19 cellular contexts compared by ENCODE assay signal in genomic region chr2:118670281-118670680, GRCh38.
DNase-seq lines count a peak whose midpoint lies in the region; ATAC-seq and TF ChIP-seq lines count a peak whose summit lies in the region.
"Had no signal": no experiment of that assay in that cellular context is flagged by ENCODE, and none has a peak within 500 bp of the region (broad histone marks: within the 10 kb centered on the region; RNA-seq: fewer than 3 reads in every experiment).

No MANE protein-coding gene starts in this region.

- 56% methylated on average over 2 of the region's 2 CpGs for WGBS in esophagus muscularis mucosa
- 73 to 78% methylated on average over 2 of the region's 2 CpGs for WGBS in body of pancreas, 2 donors

- intact Hi-C loops in activated CD4-positive, alpha-beta T cell treated with anti-CD3 and anti-CD28 coated beads, Interleukin-2, amount 10 ng/mL, durations not matched to agents 24 days and 14 days (cut with micrococcal nuclease), result no loop called here
- intact Hi-C loops in esophagus muscularis mucosa (cut with DNase I), result no loop called here
- intact Hi-C loops in body of pancreas (cut with DNase I), result no loop called here

- no peaks in the 10 kb centered on the region for H3K36me3 Mint-ChIP-seq in activated CD4-positive, alpha-beta T cell treated with anti-CD3 and anti-CD28 coated beads, Interleukin-2, amount 10 ng/mL, durations not matched to agents 24 days and 14 days (ENCODE audit: low read depth)
- no peaks in the 10 kb centered on the region for H3K36me3 Mint-ChIP-seq in mesothelial cell of epicardium
- H3K36me3 Mint-ChIP-seq in neural progenitor cell, result no peaks in the 10 kb centered on the region

- no peak overlapping the region for H3K9ac ChIP-seq in neural progenitor cell
- H3K9ac ChIP-seq: BLaER1 treated with 17β-estradiol and CSF1 and Interleukin-3, amounts not matched to agents 10 nM and 100 nM had no signal

- H3K4me3 Mint-ChIP-seq in activated CD4-positive, alpha-beta T cell treated with anti-CD3 and anti-CD28 coated beads, Interleukin-2, amount 10 ng/mL, durations not matched to agents 24 days and 14 days, result no peak overlapping the region
- peak overlapping the region; percentile 8 for H3K4me3 Mint-ChIP-seq in mesothelial cell of epicardium
- H3K4me3 Mint-ChIP-seq in neural progenitor cell, result no peak overlapping the region

- H4K20me1 ChIP-seq in neural progenitor cell (ENCODE audit: low read depth), result no peaks in the 10 kb centered on the region
- H4K20me1 ChIP-seq: BLaER1 treated with 17β-estradiol and CSF1 and Interleukin-3, amounts not matched to agents 10 nM and 100 nM had no signal

- peak; percentile 21 for DNase-seq in activated CD4-positive, alpha-beta T cell treated with anti-CD3 and anti-CD28 coated beads, Interleukin-2, amount 10 ng/mL, durations not matched to agents 24 days and 14 days
- no peak for DNase-seq in activated CD4-positive, alpha-beta T cell treated with anti-CD3 and anti-CD28 coated beads for 1 hour
- DNase-seq in esophagus muscularis mucosa (ENCODE audit: extremely low spot score), result peak; percentile 53
- DNase-seq in mesothelial cell of epicardium (ENCODE audit: low spot score in 2 of 2, unreplicated experiment in 2 of 2), result no peak
- no peak for DNase-seq in body of pancreas
- no peak for DNase-seq in neural progenitor cell (ENCODE audit: low spot score)
- DNase-seq: DMS79 treated with DMSO at 0.1 percent for 48 hours, GOT3, KG1, NCI-H1048, NCI-H1436 treated with DMSO at 0.1 percent for 48 hours, NCI-H2081 treated with DMSO at 0.1 percent for 48 hours, NCI-H524 had no signal

- no peak for TF ChIP-seq POLR2A in esophagus muscularis mucosa (IDR thresholded peaks at IDR 0.05; ENCODE audit: low read depth)
- TF ChIP-seq POLR2A in body of pancreas (IDR thresholded peaks at IDR 0.05), result no peak

- H3K27ac ChIP-seq in esophagus muscularis mucosa (replicated peaks in 1 of 4) (no peak overlapping the region), body of pancreas (no peak overlapping the region), neural progenitor cell (no peak overlapping the region)
- H3K27ac ChIP-seq: 22Rv1; BLaER1 treated with 17β-estradiol and CSF1 and Interleukin-3, amounts not matched to agents 10 nM and 100 nM had no signal

- H3K27ac Mint-ChIP-seq in activated CD4-positive, alpha-beta T cell treated with anti-CD3 and anti-CD28 coated beads, Interleukin-2, amount 10 ng/mL, durations not matched to agents 24 days and 14 days, result no peak overlapping the region
- H3K27ac Mint-ChIP-seq in mesothelial cell of epicardium, result peak overlapping the region; percentile 92
- no peak overlapping the region for H3K27ac Mint-ChIP-seq in neural progenitor cell

- no peaks in the 10 kb centered on the region for H3K9me3 ChIP-seq in esophagus muscularis mucosa
- no peaks in the 10 kb centered on the region for H3K9me3 ChIP-seq in body of pancreas
- no peaks in the 10 kb centered on the region for H3K9me3 ChIP-seq in neural progenitor cell (ENCODE audit: low read depth)
- H3K9me3 ChIP-seq: BLaER1 treated with 17β-estradiol and CSF1 and Interleukin-3, amounts not matched to agents 10 nM and 100 nM had no signal

- H3K4me1 ChIP-seq in esophagus muscularis mucosa, result peaks cover 0 to 29% (median 16%) of the 10 kb centered on the region in 4 donors
- H3K4me1 ChIP-seq in body of pancreas, result no peaks in the 10 kb centered on the region
- H3K4me1 ChIP-seq in neural progenitor cell, result peaks cover 7% of the 10 kb centered on the region
- H3K4me1 ChIP-seq: BLaER1 treated with 17β-estradiol and CSF1 and Interleukin-3, amounts not matched to agents 10 nM and 100 nM had no signal

- H3K27me3 Mint-ChIP-seq in activated CD4-positive, alpha-beta T cell treated with anti-CD3 and anti-CD28 coated beads, Interleukin-2, amount 10 ng/mL, durations not matched to agents 24 days and 14 days, result no peaks in the 10 kb centered on the region
- no peaks in the 10 kb centered on the region for H3K27me3 Mint-ChIP-seq in mesothelial cell of epicardium (ENCODE audit: low read depth)
- H3K27me3 Mint-ChIP-seq in neural progenitor cell (ENCODE audit: insufficient read depth, low read depth), result peaks cover 4% of the 10 kb centered on the region

- H3K36me3 ChIP-seq in esophagus muscularis mucosa, result no peaks in the 10 kb centered on the region
- no peaks in the 10 kb centered on the region for H3K36me3 ChIP-seq in body of pancreas (replicated peaks in 1 of 2; ENCODE audit: insufficient read depth in 1 of 2, low read depth in 2 of 2)
- H3K36me3 ChIP-seq in neural progenitor cell, result no peaks in the 10 kb centered on the region
- H3K36me3 ChIP-seq: BLaER1 treated with 17β-estradiol and CSF1 and Interleukin-3, amounts not matched to agents 10 nM and 100 nM had no signal

- no peaks in the 10 kb centered on the region for H3K4me1 Mint-ChIP-seq in activated CD4-positive, alpha-beta T cell treated with anti-CD3 and anti-CD28 coated beads, Interleukin-2, amount 10 ng/mL, durations not matched to agents 24 days and 14 days
- H3K4me1 Mint-ChIP-seq in mesothelial cell of epicardium (peaks cover 64% of the 10 kb centered on the region), neural progenitor cell (peaks cover 28% of the 10 kb centered on the region)

- no peak for TF ChIP-seq EP300 in esophagus muscularis mucosa (IDR thresholded peaks at IDR 0.05)

- H3K9me3 Mint-ChIP-seq in activated CD4-positive, alpha-beta T cell treated with anti-CD3 and anti-CD28 coated beads, Interleukin-2, amount 10 ng/mL, durations not matched to agents 24 days and 14 days, result no peaks in the 10 kb centered on the region
- H3K9me3 Mint-ChIP-seq in mesothelial cell of epicardium (peaks cover 3% of the 10 kb centered on the region), neural progenitor cell (no peaks in the 10 kb centered on the region)

- no peak overlapping the region for H3K4me2 ChIP-seq in neural progenitor cell
- H3K4me2 ChIP-seq: BLaER1 treated with 17β-estradiol and CSF1 and Interleukin-3, amounts not matched to agents 10 nM and 100 nM had no signal

- TF ChIP-seq CTCF in esophagus muscularis mucosa (IDR thresholded peaks at IDR 0.05) (no peak), mesothelial cell of epicardium (IDR thresholded peaks at IDR 0.05; ENCODE audit: unreplicated experiment) (no peak), body of pancreas (IDR thresholded peaks at IDR 0.05) (no peak), neural progenitor cell (IDR thresholded peaks at IDR 0.05) (no peak)

- ATAC-seq in body of pancreas (no peak), GM19397 (IDR thresholded peaks at IDR 0.05; ENCODE audit: unreplicated experiment) (no peak), GM18861 (IDR thresholded peaks at IDR 0.05; ENCODE audit: unreplicated experiment) (no peak)
- ATAC-seq: GM12878, Panc1 had no signal

- H3F3A ChIP-seq in neural progenitor cell (ENCODE audit: low read depth), result no peaks in the 10 kb centered on the region

- no peaks in the 10 kb centered on the region for H3K79me2 ChIP-seq in neural progenitor cell (ENCODE audit: low read depth)

- H3K27me3 ChIP-seq in esophagus muscularis mucosa (no peaks in the 10 kb centered on the region), body of pancreas (no peaks in the 10 kb centered on the region), neural progenitor cell (no peaks in the 10 kb centered on the region)
- H3K27me3 ChIP-seq: BLaER1 treated with 17β-estradiol and CSF1 and Interleukin-3, amounts not matched to agents 10 nM and 100 nM had no signal

- no peak overlapping the region for H2AFZ ChIP-seq in neural progenitor cell (replicated peaks)

- H3K4me3 ChIP-seq in esophagus muscularis mucosa (no peak overlapping the region), body of pancreas (no peak overlapping the region), neural progenitor cell (no peak overlapping the region)
- H3K4me3 ChIP-seq: BLaER1 treated with 17β-estradiol and CSF1 and Interleukin-3, amounts not matched to agents 10 nM and 100 nM; GM12878 had no signal

Comparison
In these comparisons a context has a peak if more than half of its experiments do, and no peak if none do; other contexts are left out.
1. DNase-seq: peak in activated CD4-positive, alpha-beta T cell treated with anti-CD3 and anti-CD28 coated beads, Interleukin-2, amount 10 ng/mL, durations not matched to agents 24 days and 14 days (single experiment) and esophagus muscularis mucosa (single experiment); none in activated CD4-positive, alpha-beta T cell treated with anti-CD3 and anti-CD28 coated beads for 1 hour (single experiment), mesothelial cell of epicardium (0 of 2), body of pancreas (0 of 4) and neural progenitor cell (single experiment).